Comparison of ENCODE assay signal across 9 cellular contexts in the genomic region with DNA sequence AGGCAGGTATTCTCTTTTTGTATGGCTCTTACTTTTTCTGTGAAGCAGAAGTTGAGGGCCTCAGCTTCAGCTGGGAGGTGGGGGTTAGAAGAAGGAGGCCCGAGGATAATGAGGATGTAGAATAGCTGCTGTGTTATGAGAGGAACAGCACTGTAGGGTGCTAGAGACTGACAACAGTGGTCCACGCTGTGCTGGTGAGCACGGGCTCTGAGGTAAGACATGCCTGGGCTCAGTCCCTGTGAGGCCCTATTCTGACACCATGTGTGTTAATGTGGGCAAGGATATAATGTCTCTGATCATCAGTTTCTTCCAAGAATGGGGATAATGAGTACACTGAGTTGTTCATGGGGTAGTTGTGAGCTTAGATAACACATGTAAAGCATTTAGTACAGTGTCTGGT. TPM values are rescaled to one million over a fixed set of nuclear protein-coding genes. Genes with fewer than 3 reads are reported as not detected.
"Had no signal": no experiment of that assay in that cellular context is flagged by ENCODE, and none has a peak within 500 bp of the region (broad histone marks: within the 10 kb centered on the region; RNA-seq: fewer than 3 reads in every experiment).

No MANE protein-coding gene starts in this region.

- H3K4me3 ChIP-seq: GM12878 had no signal

- FAIRE-seq: G401.6, GM12878, GM12891, GM12892, GM18507, GM19239 had no signal

- DNase-seq: GDM1, GF-D8 had no signal

- ATAC-seq: GM12878 had no signal

RNA-seq across cellular contexts. Expression of a gene that starts 55.3 kb away (rescaled TPM):
- total RNA-seq: G401 had no signal
